In genomic region chr7:1505731-1506550, GRCh38 we compare ENCODE assay signal across 9 cellular contexts. TPM values are rescaled to one million over a fixed set of nuclear protein-coding genes. Genes with fewer than 3 reads are reported as not detected.
A peak's percentile ranks its signal among the peaks of the same experiment; 100 is the strongest.
DNase-seq lines count a peak whose midpoint lies in the region; ATAC-seq and TF ChIP-seq lines count a peak whose summit lies in the region.
"Had no signal": no experiment of that assay in that cellular context is flagged by ENCODE, and none has a peak within 500 bp of the region (broad histone marks: within the 10 kb centered on the region; RNA-seq: fewer than 3 reads in every experiment).

No MANE protein-coding gene starts in this region.

- POLR2A ChIA-PET in activated CD4-positive, alpha-beta memory T cell treated with anti-CD3 and anti-CD28 coated beads, Interleukin-2, amount 10 ng/mL, durations not matched to agents 7 days and 5 days (lab: Charles Lee): interaction anchor here (1.6 kb wide), 1 partner anchor 27 kb away, joined by 5 read pairs; no protein-coding TSS in a partner anchor

- peak overlapping the region; percentile 94; the same call in 1 of the 2 replicates for H3K9ac ChIP-seq in Karpas-422 (ENCODE audit: low read length)

- no peak for ATAC-seq in GM19397 (IDR thresholded peaks at IDR 0.05; ENCODE audit: unreplicated experiment)

- H3K79me2 ChIP-seq in Karpas-422 (ENCODE audit: low read length): peaks cover 29% of the 10 kb centered on the region

- no peaks in the 10 kb centered on the region for H3K9me3 ChIP-seq in Karpas-422 (ENCODE audit: low read length)
- no peaks in the 10 kb centered on the region for H3K9me3 ChIP-seq in uterus

- H2AFZ ChIP-seq in Karpas-422 (ENCODE audit: low read length): no peak overlapping the region

- peaks cover 47% of the 10 kb centered on the region for H3K4me1 Mint-ChIP-seq in activated CD4-positive, alpha-beta memory T cell treated with anti-CD3 and anti-CD28 coated beads, Interleukin-2, amount 10 ng/mL, durations not matched to agents 7 days and 5 days
- peaks cover 16% of the 10 kb centered on the region for H3K4me1 Mint-ChIP-seq in osteocyte (ENCODE audit: unreplicated experiment)

- H4K20me1 ChIP-seq in Karpas-422 (ENCODE audit: insufficient read depth, low read depth, low read length): peaks cover 19% of the 10 kb centered on the region

- no peaks in the 10 kb centered on the region for H3K27me3 Mint-ChIP-seq in activated CD4-positive, alpha-beta memory T cell treated with anti-CD3 and anti-CD28 coated beads, Interleukin-2, amount 10 ng/mL, durations not matched to agents 7 days and 5 days
- no peaks in the 10 kb centered on the region for H3K27me3 Mint-ChIP-seq in osteocyte (ENCODE audit: unreplicated experiment)

- H3K4me1 ChIP-seq in Karpas-422 (ENCODE audit: low read length) (peaks cover 42% of the 10 kb centered on the region), uterus (peaks cover 0 to 9% of the 10 kb centered on the region in 2 donors)

- no peak overlapping the region for H3K27ac Mint-ChIP-seq in activated CD4-positive, alpha-beta memory T cell treated with anti-CD3 and anti-CD28 coated beads, Interleukin-2, amount 10 ng/mL, durations not matched to agents 7 days and 5 days
- no peak overlapping the region for H3K27ac Mint-ChIP-seq in osteocyte (ENCODE audit: unreplicated experiment)

- intact Hi-C loops in uterus (cut with DNase I; ENCODE audit: low total_unique reads): loop anchor here (10.0 kb wide), 1 partner anchor 59 kb away; no protein-coding TSS in a partner anchor

- TF ChIP-seq CTCF in osteocyte (IDR thresholded peaks at IDR 0.05) (no peak), uterus (IDR thresholded peaks at IDR 0.05) (no peak)

- H3K27ac ChIP-seq in Karpas-422 (ENCODE audit: low read length) (no peak overlapping the region), uterus (no peak overlapping the region)
- H3K27ac ChIP-seq: SJSA1 had no signal

- H3K4me2 ChIP-seq in Karpas-422 (ENCODE audit: low read depth, low read length, poor library complexity, severe bottlenecking): peak overlapping the region; percentile 97

- H3K36me3 ChIP-seq in Karpas-422 (ENCODE audit: insufficient read depth, low read length) (no peaks in the 10 kb centered on the region), uterus (no peaks in the 10 kb centered on the region)

- CTCF ChIA-PET in activated CD4-positive, alpha-beta memory T cell treated with anti-CD3 and anti-CD28 coated beads, Interleukin-2, amount 10 ng/mL, durations not matched to agents 7 days and 5 days (lab: Charles Lee): interaction anchor here (1.3 to 1.5 kb wide), 2 partner anchors 49 to 65 kb away, joined by 4 to 5 read pairs; no protein-coding TSS in a partner anchor

- H3K4me3 ChIP-seq in Karpas-422 (ENCODE audit: low read length) (peak overlapping the region; percentile 98; the same call in 1 of the 2 replicates), uterus (no peak overlapping the region)
- H3K4me3 ChIP-seq: SJSA1 had no signal

- no peaks in the 10 kb centered on the region for H3K9me2 ChIP-seq in Karpas-422 (replicated peaks; ENCODE audit: insufficient read depth, low read length)

- H3K9me3 Mint-ChIP-seq in activated CD4-positive, alpha-beta memory T cell treated with anti-CD3 and anti-CD28 coated beads, Interleukin-2, amount 10 ng/mL, durations not matched to agents 7 days and 5 days: no peaks in the 10 kb centered on the region
- no peaks in the 10 kb centered on the region for H3K9me3 Mint-ChIP-seq in osteocyte (ENCODE audit: unreplicated experiment)

- H3K36me3 Mint-ChIP-seq in activated CD4-positive, alpha-beta memory T cell treated with anti-CD3 and anti-CD28 coated beads, Interleukin-2, amount 10 ng/mL, durations not matched to agents 7 days and 5 days (ENCODE audit: low read depth): peaks cover 11% of the 10 kb centered on the region
- H3K36me3 Mint-ChIP-seq in osteocyte (ENCODE audit: unreplicated experiment): peaks cover 5% of the 10 kb centered on the region

- peak overlapping the region; percentile 40 for H3K4me3 Mint-ChIP-seq in activated CD4-positive, alpha-beta memory T cell treated with anti-CD3 and anti-CD28 coated beads, Interleukin-2, amount 10 ng/mL, durations not matched to agents 7 days and 5 days
- H3K4me3 Mint-ChIP-seq in osteocyte (ENCODE audit: unreplicated experiment): peak overlapping the region; percentile 44

- no peaks in the 10 kb centered on the region for H3K27me3 ChIP-seq in Karpas-422 (ENCODE audit: low read length)
- H3K27me3 ChIP-seq in uterus: no peaks in the 10 kb centered on the region
- H3K27me3 ChIP-seq: SJSA1 had no signal

- no peak for TF ChIP-seq POLR2A in uterus (IDR thresholded peaks at IDR 0.05)

- peak; percentile 39 for DNase-seq in NCI-H345 (lab: John Stamatoyannopoulos, UW)
- no peak for DNase-seq in NCI-H345 treated with DMSO at 0.1 percent for 48 hours (lab: John Stamatoyannopoulos, UW; ENCODE audit: unreplicated experiment)
- DNase-seq in Karpas-422: peak; percentile 57
- peak; percentile 29 for DNase-seq in activated CD4-positive, alpha-beta memory T cell treated with anti-CD3 and anti-CD28 coated beads, Interleukin-2, amount 10 ng/mL, durations not matched to agents 7 days and 5 days
- no peak for DNase-seq in osteocyte (ENCODE audit: extremely low spot score, unreplicated experiment)
- no peak for DNase-seq in uterus
- DNase-seq in NCI-H1694 (lab: John Stamatoyannopoulos, UW): no peak

RNA-seq across cellular contexts. Expression of gene INTS1, which starts 1.8 kb away (rescaled TPM):
- total RNA-seq in Karpas-422 (2014; rRNA removed; shearing (Covaris generic); ENCODE audit: low replicate concordance): 25.7 and 42.1 TPM in 2 replicates
- 10 to 100 TPM; 79.2 to 87.5 TPM for total RNA-seq in activated CD4-positive, alpha-beta memory T cell treated with anti-CD3 and anti-CD28 coated beads, Interleukin-2, amount 10 ng/mL, durations not matched to agents 7 days and 5 days
- total RNA-seq in osteocyte: 111 and 121 TPM in 2 replicates
- total RNA-seq in uterus: 10 to 100 TPM in 3 of 4 donors, 1 to 10 TPM in 1; 8.2 to 68.9 (median 30.3) TPM

RNA-seq across cellular contexts. Expression of gene MAFK, which starts 24.6 kb away (rescaled TPM):
- total RNA-seq in Karpas-422 (2014; rRNA removed; shearing (Covaris generic); ENCODE audit: low replicate concordance): 10.3 and 13.8 TPM in 2 replicates
- 10 to 100 TPM; 34.1 to 37.6 TPM for total RNA-seq in activated CD4-positive, alpha-beta memory T cell treated with anti-CD3 and anti-CD28 coated beads, Interleukin-2, amount 10 ng/mL, durations not matched to agents 7 days and 5 days
- total RNA-seq in osteocyte (19.9 and 23.0 TPM in 2 replicates), uterus (10 to 100 TPM; 10.8 to 40.9 (median 26.0) TPM)

RNA-seq across cellular contexts. Expression of gene MICALL2, which starts 46.7 kb away (rescaled TPM):
- total RNA-seq in Karpas-422 (2014; rRNA removed; shearing (Covaris generic); ENCODE audit: low replicate concordance): not detected in 2 replicates
- total RNA-seq in activated CD4-positive, alpha-beta memory T cell treated with anti-CD3 and anti-CD28 coated beads, Interleukin-2, amount 10 ng/mL, durations not matched to agents 7 days and 5 days: 1 to 10 TPM; 1.5 to 1.6 TPM
- total RNA-seq in osteocyte (55.9 and 63.1 TPM in 2 replicates), uterus (10 to 100 TPM in 2 of 4 donors, 1 to 10 TPM in 2; 1.8 to 19.7 (median 12.6) TPM)

RNA-seq across cellular contexts. Expression of gene TMEM184A, which starts 50.1 kb away (rescaled TPM):
- not detected in 2 replicates for total RNA-seq in Karpas-422 (2014; rRNA removed; shearing (Covaris generic); ENCODE audit: low replicate concordance)
- not detected for total RNA-seq in activated CD4-positive, alpha-beta memory T cell treated with anti-CD3 and anti-CD28 coated beads, Interleukin-2, amount 10 ng/mL, durations not matched to agents 7 days and 5 days
- total RNA-seq in osteocyte (0.27 and 0.29 TPM in 2 replicates), uterus (1 to 10 TPM in 1 of 4 donors, under 1 TPM in 2, not detected in 1; 0.29 to 2.8 (median 0.64) TPM)

Comparison
In these comparisons a context has a peak if more than half of its experiments do, and no peak if none do; other contexts are left out.
1. DNase-seq: peak in NCI-H345 (single experiment), Karpas-422 (single experiment) and activated CD4-positive, alpha-beta memory T cell treated with anti-CD3 and anti-CD28 coated beads, Interleukin-2, amount 10 ng/mL, durations not matched to agents 7 days and 5 days (single experiment); none in NCI-H345 treated with DMSO at 0.1 percent for 48 hours (single experiment), osteocyte (single experiment), uterus (0 of 2) and NCI-H1694 (single experiment).